In the genomic region with DNA sequence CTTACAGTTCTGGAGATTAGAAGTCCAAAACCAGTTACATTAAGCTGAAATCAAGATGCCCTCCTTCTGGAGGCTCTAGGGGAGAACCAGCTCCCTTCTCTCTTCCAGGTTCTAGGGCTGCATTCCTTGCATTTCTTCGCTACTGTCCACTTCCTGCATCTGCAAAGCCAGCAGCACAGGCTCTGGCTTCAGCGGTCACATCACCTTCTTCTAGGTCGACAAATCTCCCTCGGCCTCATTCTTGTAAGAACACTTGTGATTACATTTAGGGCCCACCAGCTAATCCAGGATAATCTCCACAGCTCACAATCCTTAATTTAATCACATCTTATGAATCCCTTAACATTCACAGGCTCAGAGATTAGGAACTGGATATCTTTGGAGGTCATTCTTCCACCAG, we compare ENCODE assay signal across 29 cellular contexts.
"Had no signal": no experiment of that assay in that cellular context is flagged by ENCODE, and none has a peak within 500 bp of the region (broad histone marks: within the 10 kb centered on the region; RNA-seq: fewer than 3 reads in every experiment).

No MANE protein-coding gene starts in this region.

- ATAC-seq: activated CD8-positive, alpha-beta memory T cell treated with anti-CD3 and anti-CD28 coated beads, Interleukin-2, amount 10 ng/mL, durations not matched to agents 7 days and 5 days; activated CD8-positive, alpha-beta T cell treated with anti-CD3 and anti-CD28 coated beads, Interleukin-2, amount 10 ng/mL, durations not matched to agents 7 days and 5 days; activated naive CD8-positive, alpha-beta T cell treated with anti-CD3 and anti-CD28 coated beads, Interleukin-2, amount 50 U/mL, for 24 hours; foreskin keratinocyte; heart left ventricle; natural killer cell; psoas muscle; stimulated activated memory B cell treated with anti-CD40 and anti-IgM and Interleukin-4, amounts not matched to agents 10 μg/mL and 1 μg/mL and 100 μg/mL, for 72 hours had no signal

- H3K36me3 Mint-ChIP-seq: activated CD8-positive, alpha-beta memory T cell treated with anti-CD3 and anti-CD28 coated beads, Interleukin-2, amount 10 ng/mL, durations not matched to agents 7 days and 5 days; activated naive CD4-positive, alpha-beta T cell treated with anti-CD3 and anti-CD28 coated beads, Interleukin-2, amount 50 U/mL, for 24 hours; memory B cell; natural killer cell; neural progenitor cell; stimulated activated memory B cell treated with anti-CD40 and anti-IgM and Interleukin-4, amounts not matched to agents 10 μg/mL and 1 μg/mL and 100 μg/mL, for 72 hours had no signal

- DNase-seq: activated CD8-positive, alpha-beta memory T cell treated with anti-CD3 and anti-CD28 coated beads, Interleukin-2, amount 10 ng/mL, durations not matched to agents 7 days and 5 days; activated CD8-positive, alpha-beta T cell treated with anti-CD3 and anti-CD28 coated beads, Interleukin-2, amount 10 ng/mL, durations not matched to agents 7 days and 5 days; activated naive CD8-positive, alpha-beta T cell treated with anti-CD3 and anti-CD28 coated beads, Interleukin-2, amount 50 U/mL, for 24 hours; activated T-cell treated with anti-CD3 and anti-CD28 coated beads, Interleukin-2, amount 50 U/mL, for 48 hours; amygdala; caudate nucleus; endodermal cell; foreskin keratinocyte; heart left ventricle; hypothalamus; natural killer cell; occipital lobe; psoas muscle; sigmoid colon; small intestine; stimulated activated CD4-positive, alpha-beta T cell treated with anti-CD3 and anti-CD28 coated beads, Interleukin-4, amount 100 ng/mL, for 4 hours; stimulated activated CD8-positive, alpha-beta memory T cell treated with anti-CD3 and anti-CD28 coated beads, Interleukin-4, amount 100 ng/mL, for 48 hours; stomach; T-helper 9 cell; thyroid gland; upper lobe of left lung had no signal

- H3K9me3 Mint-ChIP-seq: activated naive CD4-positive, alpha-beta T cell treated with anti-CD3 and anti-CD28 coated beads, Interleukin-2, amount 50 U/mL, for 24 hours; activated naive CD8-positive, alpha-beta T cell treated with anti-CD3 and anti-CD28 coated beads, Interleukin-2, amount 50 U/mL, for 24 hours; activated T-helper 2 cell treated with anti-CD3 and anti-CD28 coated beads, Interferon-gamma antibody, Interleukin-2, Interleukin-4, amounts not matched to agents 10 μg/mL and 5 μg/mL and 100 μg/mL, durations not matched to agents 14 hours and 24 hours and 36 hours; endodermal cell; memory B cell; natural killer cell; neural progenitor cell; stimulated activated memory B cell treated with anti-CD40 and anti-IgM and Interleukin-4, amounts not matched to agents 10 μg/mL and 1 μg/mL and 100 μg/mL, for 72 hours; T-helper 1 cell treated with Interleukin-12 subunit alpha and Interleukin-12 subunit beta and Interleukin-4 antibody, amounts not matched to agents 30 μg/mL and 1 μg/mL, for 36 hours had no signal

- H3K9me3 ChIP-seq: esophagus muscularis mucosa, heart left ventricle, psoas muscle, sigmoid colon, stomach, thyroid gland, upper lobe of left lung had no signal

- H3K4me3 ChIP-seq: esophagus muscularis mucosa, heart left ventricle, neural progenitor cell, psoas muscle, sigmoid colon, stomach, thyroid gland, upper lobe of left lung had no signal

- H3K4me1 ChIP-seq: esophagus muscularis mucosa, foreskin keratinocyte, heart left ventricle, neural progenitor cell, parathyroid adenoma, psoas muscle, sigmoid colon, stomach, thyroid gland, upper lobe of left lung had no signal

- H3K27ac ChIP-seq: esophagus muscularis mucosa, foreskin keratinocyte, heart left ventricle, neural progenitor cell, parathyroid adenoma, psoas muscle, sigmoid colon, stomach, thyroid gland, upper lobe of left lung had no signal

- H3K4me2 ChIP-seq: neural progenitor cell had no signal

- H3K4me3 Mint-ChIP-seq: activated CD8-positive, alpha-beta memory T cell treated with anti-CD3 and anti-CD28 coated beads, Interleukin-2, amount 10 ng/mL, durations not matched to agents 7 days and 5 days; activated CD8-positive, alpha-beta T cell treated with anti-CD3 and anti-CD28 coated beads, Interleukin-2, amount 10 ng/mL, durations not matched to agents 7 days and 5 days; activated naive CD4-positive, alpha-beta T cell treated with anti-CD3 and anti-CD28 coated beads, Interleukin-2, amount 50 U/mL, for 24 hours; activated naive CD8-positive, alpha-beta T cell treated with anti-CD3 and anti-CD28 coated beads, Interleukin-2, amount 50 U/mL, for 24 hours; endodermal cell; memory B cell; natural killer cell; neural progenitor cell; stimulated activated memory B cell treated with anti-CD40 and anti-IgM and Interleukin-4, amounts not matched to agents 10 μg/mL and 1 μg/mL and 100 μg/mL, for 72 hours; T-helper 1 cell treated with Interleukin-12 subunit alpha and Interleukin-12 subunit beta and Interleukin-4 antibody, amounts not matched to agents 30 μg/mL and 1 μg/mL, for 36 hours had no signal

- H3K36me3 ChIP-seq: esophagus muscularis mucosa, heart left ventricle, neural progenitor cell, sigmoid colon, stomach, thyroid gland, upper lobe of left lung had no signal

- H3K79me2 ChIP-seq: parathyroid adenoma had no signal

- H3K27me3 Mint-ChIP-seq: activated naive CD4-positive, alpha-beta T cell treated with anti-CD3 and anti-CD28 coated beads, Interleukin-2, amount 50 U/mL, for 24 hours; activated naive CD8-positive, alpha-beta T cell treated with anti-CD3 and anti-CD28 coated beads, Interleukin-2, amount 50 U/mL, for 24 hours; stimulated activated memory B cell treated with anti-CD40 and anti-IgM and Interleukin-4, amounts not matched to agents 10 μg/mL and 1 μg/mL and 100 μg/mL, for 72 hours had no signal

- H2AFZ ChIP-seq: neural progenitor cell, parathyroid adenoma had no signal

- H3K27ac Mint-ChIP-seq: activated CD8-positive, alpha-beta memory T cell treated with anti-CD3 and anti-CD28 coated beads, Interleukin-2, amount 10 ng/mL, durations not matched to agents 7 days and 5 days; activated CD8-positive, alpha-beta T cell treated with anti-CD3 and anti-CD28 coated beads, Interleukin-2, amount 10 ng/mL, durations not matched to agents 7 days and 5 days; activated naive CD4-positive, alpha-beta T cell treated with anti-CD3 and anti-CD28 coated beads, Interleukin-2, amount 50 U/mL, for 24 hours; activated naive CD8-positive, alpha-beta T cell treated with anti-CD3 and anti-CD28 coated beads, Interleukin-2, amount 50 U/mL, for 24 hours; activated T-helper 2 cell treated with anti-CD3 and anti-CD28 coated beads, Interferon-gamma antibody, Interleukin-2, Interleukin-4, amounts not matched to agents 10 μg/mL and 5 μg/mL and 100 μg/mL, durations not matched to agents 14 hours and 24 hours and 36 hours; endodermal cell; memory B cell; natural killer cell; neural progenitor cell; stimulated activated memory B cell treated with anti-CD40 and anti-IgM and Interleukin-4, amounts not matched to agents 10 μg/mL and 1 μg/mL and 100 μg/mL, for 72 hours; T-helper 1 cell treated with Interleukin-12 subunit alpha and Interleukin-12 subunit beta and Interleukin-4 antibody, amounts not matched to agents 30 μg/mL and 1 μg/mL, for 36 hours had no signal

- H3K4me1 Mint-ChIP-seq: activated CD8-positive, alpha-beta memory T cell treated with anti-CD3 and anti-CD28 coated beads, Interleukin-2, amount 10 ng/mL, durations not matched to agents 7 days and 5 days; activated naive CD4-positive, alpha-beta T cell treated with anti-CD3 and anti-CD28 coated beads, Interleukin-2, amount 50 U/mL, for 24 hours; activated naive CD8-positive, alpha-beta T cell treated with anti-CD3 and anti-CD28 coated beads, Interleukin-2, amount 50 U/mL, for 24 hours; memory B cell; natural killer cell; neural progenitor cell; stimulated activated memory B cell treated with anti-CD40 and anti-IgM and Interleukin-4, amounts not matched to agents 10 μg/mL and 1 μg/mL and 100 μg/mL, for 72 hours had no signal

- H3K27me3 ChIP-seq: esophagus muscularis mucosa, foreskin keratinocyte, neural progenitor cell, sigmoid colon, stomach, thyroid gland, upper lobe of left lung had no signal

- FAIRE-seq: small intestine had no signal

- H3K9ac ChIP-seq: neural progenitor cell, parathyroid adenoma had no signal
